Comparison of ENCODE assay signal across 8 cellular contexts in the genomic region with DNA sequence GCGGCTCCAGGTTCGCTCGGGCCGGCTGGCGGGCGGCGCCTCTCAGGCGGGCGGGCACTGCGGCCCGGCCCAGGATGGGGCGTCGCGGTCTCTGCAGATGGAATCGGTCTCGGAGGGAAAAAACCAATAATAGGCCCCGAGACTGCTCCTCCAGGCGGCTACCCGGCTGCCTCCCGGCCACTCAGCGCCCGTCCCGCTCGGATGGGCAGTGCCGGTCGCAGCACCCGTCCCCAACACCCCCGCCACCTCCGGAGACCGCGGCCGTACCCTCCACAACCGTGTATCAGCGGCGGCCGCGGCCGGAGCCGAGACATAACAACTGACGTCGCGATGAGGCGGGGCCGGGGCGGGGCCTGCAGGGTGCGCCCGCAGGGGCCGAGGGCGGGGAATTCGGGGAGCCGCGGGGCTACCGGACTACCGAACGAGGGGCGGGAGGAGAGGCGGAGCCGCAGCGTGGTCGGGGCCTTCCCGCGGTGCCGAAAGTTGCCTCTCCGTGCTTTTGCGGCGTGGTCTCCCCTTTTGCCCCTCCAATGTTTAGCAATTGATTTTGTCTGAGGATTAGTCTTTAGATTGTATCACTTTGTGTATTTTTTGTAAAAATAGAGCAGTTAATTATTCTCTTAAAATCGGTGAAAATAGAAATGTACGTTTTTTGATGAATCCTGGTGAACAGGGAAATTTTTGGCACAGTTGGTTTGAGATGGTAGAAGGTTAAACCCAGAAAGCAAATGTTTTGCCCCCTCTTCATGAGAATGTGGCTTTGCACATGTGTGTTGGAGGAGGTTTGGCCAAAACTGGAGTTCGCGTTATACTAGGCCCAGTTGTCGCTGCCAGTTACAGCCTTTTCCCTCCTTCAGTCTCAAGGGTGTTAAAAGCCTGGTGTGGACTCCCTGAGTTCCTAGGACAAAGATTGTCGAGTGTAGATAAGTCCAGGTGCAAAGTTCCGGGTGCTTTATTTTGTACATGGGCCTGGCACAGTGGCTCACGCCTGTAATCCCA. TPM values are rescaled to one million over a fixed set of nuclear protein-coding genes. Genes with fewer than 3 reads are reported as not detected.
DNase-seq lines count a peak whose midpoint lies in the region; ATAC-seq and TF ChIP-seq lines count a peak whose summit lies in the region.

A gene with protein sequence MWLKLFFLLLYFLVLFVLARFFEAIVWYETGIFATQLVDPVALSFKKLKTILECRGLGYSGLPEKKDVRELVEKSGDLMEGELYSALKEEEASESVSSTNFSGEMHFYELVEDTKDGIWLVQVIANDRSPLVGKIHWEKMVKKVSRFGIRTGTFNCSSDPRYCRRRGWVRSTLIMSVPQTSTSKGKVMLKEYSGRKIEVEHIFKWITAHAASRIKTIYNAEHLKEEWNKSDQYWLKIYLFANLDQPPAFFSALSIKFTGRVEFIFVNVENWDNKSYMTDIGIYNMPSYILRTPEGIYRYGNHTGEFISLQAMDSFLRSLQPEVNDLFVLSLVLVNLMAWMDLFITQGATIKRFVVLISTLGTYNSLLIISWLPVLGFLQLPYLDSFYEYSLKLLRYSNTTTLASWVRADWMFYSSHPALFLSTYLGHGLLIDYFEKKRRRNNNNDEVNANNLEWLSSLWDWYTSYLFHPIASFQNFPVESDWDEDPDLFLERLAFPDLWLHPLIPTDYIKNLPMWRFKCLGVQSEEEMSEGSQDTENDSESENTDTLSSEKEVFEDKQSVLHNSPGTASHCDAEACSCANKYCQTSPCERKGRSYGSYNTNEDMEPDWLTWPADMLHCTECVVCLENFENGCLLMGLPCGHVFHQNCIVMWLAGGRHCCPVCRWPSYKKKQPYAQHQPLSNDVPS (minus strand): TSS at position 317 of the 999 bp plus-strand sequence. CDS start 979 bp downstream, outside the sequence.

- H3K27ac Mint-ChIP-seq in CD8-positive, alpha-beta T cell, result peak within 1 kb of the TSS; percentile 94

- peaks cover 38% of the 10 kb centered on the region for H3K4me1 Mint-ChIP-seq in CD8-positive, alpha-beta T cell (ENCODE audit: low read depth)

- peak; percentile 80 to 97 (median 92) for DNase-seq in CD8-positive, alpha-beta T cell
- DNase-seq in HPDE6-E6E7 (ENCODE audit: extremely low spot score) (peak; percentile 82), medulla oblongata (ENCODE audit: extremely low spot score) (peak; percentile 97)
- DNase-seq in NK-92 treated with Interleukin-12 subunit alpha and Interleukin-12 subunit beta, amount 100 ng/mL, for 24 hours (lab: John Stamatoyannopoulos, UW), result peak; percentile 92
- peak; percentile 88 for DNase-seq in effector CD8-positive, alpha-beta T cell (lab: John Stamatoyannopoulos, UW)
- DNase-seq in stimulated activated CD4-positive, alpha-beta T cell treated with anti-CD3 and anti-CD28 coated beads, TNF-alpha, amount 100 ng/mL, for 48 hours (ENCODE audit: low read depth in 3 of 3), result peak; percentile 86 to 94 (median 87)

- peak within 1 kb of the TSS; percentile 95 for H3K4me3 Mint-ChIP-seq in CD8-positive, alpha-beta T cell

- peak; percentile 87 for ATAC-seq in CD8-positive, alpha-beta T cell
- peak; percentile 70 for ATAC-seq in GM19455 (IDR thresholded peaks at IDR 0.05; ENCODE audit: unreplicated experiment)

- CTCF ChIA-PET in CD8-positive, alpha-beta T cell (lab: Charles Lee), result no interaction called here
- CTCF ChIA-PET in activated CD8-positive, alpha-beta memory T cell treated with anti-CD3 and anti-CD28 coated beads for 36 hours (lab: Charles Lee), result no interaction called here

- H3K4me1 ChIP-seq in CD8-positive, alpha-beta T cell (ENCODE audit: insufficient read depth, low read length), result peaks cover 27% of the 10 kb centered on the region

- peaks cover 19% of the 10 kb centered on the region for H3K36me3 Mint-ChIP-seq in CD8-positive, alpha-beta T cell

- peaks cover 5% of the 10 kb centered on the region for H3K36me3 ChIP-seq in CD8-positive, alpha-beta T cell (ENCODE audit: insufficient read depth, low read length)

- peak within 1 kb of the TSS; percentile 91 for H3K27ac ChIP-seq in CD8-positive, alpha-beta T cell (ENCODE audit: low read depth, low read length)

- H3K9me3 ChIP-seq in CD8-positive, alpha-beta T cell (ENCODE audit: low read length), result no peaks in the 10 kb centered on the region

- H3K27me3 ChIP-seq in CD8-positive, alpha-beta T cell (ENCODE audit: insufficient read depth, low read length), result no peaks in the 10 kb centered on the region

- H3K9me3 Mint-ChIP-seq in CD8-positive, alpha-beta T cell, result no peaks in the 10 kb centered on the region

- no peak for TF ChIP-seq CTCF in CD8-positive, alpha-beta T cell (IDR thresholded peaks at IDR 0.05)

- POLR2A ChIA-PET in CD8-positive, alpha-beta T cell (lab: Charles Lee), result interaction anchor here (2.7 kb wide), 1 partner anchor 71 kb away, joined by 17 read pairs; no protein-coding TSS in a partner anchor
- POLR2A ChIA-PET in activated CD8-positive, alpha-beta memory T cell treated with anti-CD3 and anti-CD28 coated beads for 36 hours (lab: Charles Lee), result interaction anchor here (1.6 kb wide), 1 partner anchor 183 kb away, joined by 8 read pairs; a partner anchor contains a TSS

- intact Hi-C loops in CD8-positive, alpha-beta T cell (cut with DNase I, micrococcal nuclease), result loop anchor here (1.0 to 5.0 kb wide), 10 partner anchors 42 to 183 kb away; a partner anchor contains a TSS

- peak within 1 kb of the TSS; percentile 64 for H3K4me3 ChIP-seq in CD8-positive, alpha-beta T cell (ENCODE audit: low read depth, low read length)

- no peaks in the 10 kb centered on the region for H3K27me3 Mint-ChIP-seq in CD8-positive, alpha-beta T cell (ENCODE audit: low read depth)

RNA-seq across cellular contexts. Expression of the gene that starts here (rescaled TPM):
- total RNA-seq in CD8-positive, alpha-beta T cell, result 100 to 1,000 TPM; 118 to 120 TPM
- total RNA-seq in activated CD8-positive, alpha-beta memory T cell treated with anti-CD3 and anti-CD28 coated beads for 36 hours, result 10 to 100 TPM; 11.6 to 11.8 TPM

Comparison
In these comparisons a context has a peak if more than half of its experiments do, and no peak if none do; other contexts are left out.
1. Peak in every context shown above with its lines: DNase-seq, ATAC-seq, H3K4me3 ChIP-seq and H3K27ac ChIP-seq.
2. RNA of the gene that starts here (total RNA-seq): 118 to 120 TPM in CD8-positive, alpha-beta T cell; 11.6 to 11.8 TPM in activated CD8-positive, alpha-beta memory T cell treated with anti-CD3 and anti-CD28 coated beads for 36 hours; every median in the first group is over 4 times any median in the second.